1 cellular context compared by ENCODE assay signal in genomic region chr4:150321113-150321512, GRCh38.
TF ChIP-seq lines count a peak whose summit lies in the region.

No MANE protein-coding gene starts in this region.

TF ChIP-seq in K562, 482 proteins besides CTCF, POLR2A, EP300 and RAD21 (continued from another document and continues in another):
- peak; percentile 55; the same call in 1 of the 2 replicates for TF ChIP-seq PTTG1 (tag; IDR thresholded peaks at IDR 0.05; ENCODE audit: low read depth)
- no peak for TF ChIP-seq ZC3H11A (IDR thresholded peaks at IDR 0.05; ENCODE audit: low read depth, low read length)
- no peak for TF ChIP-seq HOXB6 (CRISPR knock-in tag; IDR thresholded peaks at IDR 0.05; ENCODE audit: borderline replicate concordance)
- TF ChIP-seq HDAC8 (tag; IDR thresholded peaks at IDR 0.05) = 0 out of 2 replicates have a peak, but pooled peaks have one; percentile 72
- TF ChIP-seq IFI16 (CRISPR knock-in tag; IDR thresholded peaks at IDR 0.05) = peak; percentile 80; the same call in 1 of the 2 replicates
- TF ChIP-seq ZNF696 (CRISPR knock-in tag; conservative IDR thresholded peaks at IDR 0.05) = no peak
- TF ChIP-seq ZNF280A (IDR thresholded peaks at IDR 0.05; ENCODE audit: low read depth, partially characterized antibody) = no peak
- no peak for TF ChIP-seq GTF2F1 (IDR thresholded peaks at IDR 0.05; ENCODE audit: low read depth, low read length)
- peak in 1 of 2 experiments; percentile 90; a peak in 2 of 3 replicates for TF ChIP-seq CBX3 (IDR thresholded peaks at IDR 0.05; ENCODE audit: borderline replicate concordance in 1 of 2, low read length in 2 of 2)
- TF ChIP-seq CC2D1A (IDR thresholded peaks at IDR 0.05) = no peak
- TF ChIP-seq ZNF75A (CRISPR knock-in tag; IDR thresholded peaks at IDR 0.05) = no peak
- TF ChIP-seq L3MBTL2 (IDR thresholded peaks at IDR 0.05) = peak; percentile 99
- TF ChIP-seq NCOA1 (IDR thresholded peaks at IDR 0.05; ENCODE audit: low read depth) = no peak
- TF ChIP-seq PYGO2 (tag; IDR thresholded peaks at IDR 0.05) = no peak
- peak; percentile 64 for TF ChIP-seq PTRF (tag; IDR thresholded peaks at IDR 0.05)
- TF ChIP-seq EZH2 (IDR thresholded peaks at IDR 0.05; ENCODE audit: borderline replicate concordance, low read depth, low read length) = no peak
- TF ChIP-seq ZNF217 (CRISPR knock-in tag; IDR thresholded peaks at IDR 0.05) = no peak
- TF ChIP-seq TEAD4 (IDR thresholded peaks at IDR 0.05; ENCODE audit: low read length) = peak; percentile 66
- TF ChIP-seq TEAD4 (CRISPR knock-in tag; IDR thresholded peaks at IDR 0.05; ENCODE audit: borderline replicate concordance) = no peak
- peak; percentile 92 for TF ChIP-seq ZNF76 (CRISPR knock-in tag; IDR thresholded peaks at IDR 0.05; ENCODE audit: borderline replicate concordance)
- no peak for TF ChIP-seq ZNF431 (CRISPR knock-in tag; IDR thresholded peaks at IDR 0.05)
- no peak for TF ChIP-seq HDGF (IDR thresholded peaks at IDR 0.05)
- no peak for TF ChIP-seq ELF2 (CRISPR knock-in tag; IDR thresholded peaks at IDR 0.05)
- no peak for TF ChIP-seq KDM4B (IDR thresholded peaks at IDR 0.05; ENCODE audit: borderline replicate concordance in 2 of 2, low read depth in 1 of 2)
- no peak for TF ChIP-seq PURB (CRISPR knock-in tag; IDR thresholded peaks at IDR 0.05; ENCODE audit: low read depth)
- peak; percentile 66; the same call in 1 of the 2 replicates for TF ChIP-seq DIDO1 (tag; IDR thresholded peaks at IDR 0.05; ENCODE audit: low read depth)
- TF ChIP-seq NR2F6 (CRISPR knock-in tag; IDR thresholded peaks at IDR 0.05) = no peak
- no peak for TF ChIP-seq U2AF1 (optimal IDR thresholded peaks at IDR 0.05; ENCODE audit: low read depth, low read length)
- TF ChIP-seq CREB3 (tag; conservative IDR thresholded peaks at IDR 0.05; ENCODE audit: low read depth) = peak; percentile 87
- no peak for TF ChIP-seq ZNF24 (IDR thresholded peaks at IDR 0.05)
- no peak for TF ChIP-seq YY1 (IDR thresholded peaks at IDR 0.05; ENCODE audit: borderline replicate concordance in 1 of 3, control insufficient read depth in 1 of 3, extremely low read depth in 1 of 3, insufficient read depth in 3 of 3, insufficient read length in 1 of 3, insufficient replicate concordance in 2 of 3, low read depth in 1 of 3, low read length in 2 of 3)
- no peak for TF ChIP-seq GTF2B (IDR thresholded peaks at IDR 0.05; ENCODE audit: extremely low read depth, insufficient read length)
- TF ChIP-seq ZNF124 (CRISPR knock-in tag; IDR thresholded peaks at IDR 0.05) = no peak
- TF ChIP-seq ZFX (CRISPR knock-in tag; IDR thresholded peaks at IDR 0.05) = no peak
- 0 out of 2 replicates have a peak, but pooled peaks have one; percentile 60 for TF ChIP-seq THRB (CRISPR knock-in tag; conservative IDR thresholded peaks at IDR 0.05)
- TF ChIP-seq VEZF1 (CRISPR knock-in tag; IDR thresholded peaks at IDR 0.05) = peak; percentile 21; the same call in 1 of the 2 replicates
- TF ChIP-seq PCBP1 (IDR thresholded peaks at IDR 0.05; ENCODE audit: low read depth, low read length, poor library complexity, severe bottlenecking) = no peak
- peak; percentile 69 for TF ChIP-seq BACH1 (tag; IDR thresholded peaks at IDR 0.05)
- no peak for TF ChIP-seq ELK3 (CRISPR knock-in tag; IDR thresholded peaks at IDR 0.05)
- TF ChIP-seq THAP12 (CRISPR knock-in tag; IDR thresholded peaks at IDR 0.05) = no peak
- TF ChIP-seq CHAMP1 (IDR thresholded peaks at IDR 0.05) = peak; percentile 64; the same call in 1 of the 2 replicates
- TF ChIP-seq ZNF444 (CRISPR knock-in tag; IDR thresholded peaks at IDR 0.05) = no peak
- TF ChIP-seq MTA3 (IDR thresholded peaks at IDR 0.05; ENCODE audit: borderline replicate concordance) = no peak
- no peak for TF ChIP-seq TGIF2 (CRISPR knock-in tag; IDR thresholded peaks at IDR 0.05)
- no peak for TF ChIP-seq ASH1L (IDR thresholded peaks at IDR 0.05; ENCODE audit: borderline replicate concordance, low read depth, partially characterized antibody)
- TF ChIP-seq TCF7 (IDR thresholded peaks at IDR 0.05; ENCODE audit: borderline replicate concordance) = no peak
- peak; percentile 90 for TF ChIP-seq ZNF41 (CRISPR knock-in tag; conservative IDR thresholded peaks at IDR 0.05)
- TF ChIP-seq SMARCA5 (IDR thresholded peaks at IDR 0.05) = no peak
- peak; percentile 44; the same call in 1 of the 2 replicates for TF ChIP-seq GATAD2A (IDR thresholded peaks at IDR 0.05)
- no peak for TF ChIP-seq TBP (optimal IDR thresholded peaks at IDR 0.05; ENCODE audit: low read depth, low read length)
- TF ChIP-seq NELFE (IDR thresholded peaks at IDR 0.05; ENCODE audit: insufficient read depth, insufficient read length) = no peak
- TF ChIP-seq MAX (CRISPR knock-in tag; IDR thresholded peaks at IDR 0.05) = peak; percentile 77
- TF ChIP-seq PPARD (CRISPR knock-in tag; IDR thresholded peaks at IDR 0.05) = peak; percentile 26; the same call in 1 of the 2 replicates
- peak; percentile 70; the same call in 1 of the 2 replicates for TF ChIP-seq NFRKB (IDR thresholded peaks at IDR 0.05; ENCODE audit: low read depth)
- no peak for TF ChIP-seq ZNF324 (CRISPR knock-in tag; IDR thresholded peaks at IDR 0.05)
- TF ChIP-seq TCF3 (CRISPR knock-in tag; IDR thresholded peaks at IDR 0.05) = peak; percentile 58
- TF ChIP-seq ZZZ3 (IDR thresholded peaks at IDR 0.05) = no peak
- peak; percentile 95; the same call in 1 of the 2 replicates for TF ChIP-seq HSF4 (CRISPR knock-in tag; IDR thresholded peaks at IDR 0.05; ENCODE audit: borderline replicate concordance)
- TF ChIP-seq ZNF224 (CRISPR knock-in tag; IDR thresholded peaks at IDR 0.05) = no peak
- no peak for TF ChIP-seq FOXM1 (IDR thresholded peaks at IDR 0.05; ENCODE audit: low read depth)
- no peak for TF ChIP-seq FOXM1 (CRISPR knock-in tag; IDR thresholded peaks at IDR 0.05; ENCODE audit: low read depth)
- no peak for TF ChIP-seq PHF8 (IDR thresholded peaks at IDR 0.05; ENCODE audit: borderline replicate concordance, low read length)
- TF ChIP-seq ZNF699 (CRISPR knock-in tag; IDR thresholded peaks at IDR 0.05; ENCODE audit: insufficient replicate concordance) = peak; percentile 57
- TF ChIP-seq THAP7 (CRISPR knock-in tag; IDR thresholded peaks at IDR 0.05) = no peak
- TF ChIP-seq USF2 (CRISPR knock-in tag; IDR thresholded peaks at IDR 0.05) = no peak; the same call in 1 of the 2 replicates
- TF ChIP-seq FOXP1 (CRISPR knock-in tag; IDR thresholded peaks at IDR 0.05) = no peak
